ENCODE assay signal across 8 cellular contexts in genomic region chr1:2212542-2213491, GRCh38. TPM values are rescaled to one million over a fixed set of nuclear protein-coding genes. Genes with fewer than 3 reads are reported as not detected.
DNase-seq lines count a peak whose midpoint lies in the region; ATAC-seq and FAIRE-seq lines count a peak whose summit lies in the region.

No MANE protein-coding gene starts in this region.

- H4K91ac ChIP-seq in neuronal stem cell (ENCODE audit: low read depth, low read length, poor library complexity), result peak overlapping the region; percentile 47

- peak; percentile 69 for DNase-seq in stimulated activated CD4-positive, alpha-beta T cell treated with anti-CD3 and anti-CD28 coated beads, Interleukin-15, amount 100 ng/mL, for 24 hours
- DNase-seq in stimulated activated CD4-positive, alpha-beta T cell treated with anti-CD3 and anti-CD28 coated beads, Interleukin-12 subunit alpha, Interleukin-12 subunit beta, amount 100 ng/mL, for 4 hours, result no peak
- DNase-seq in RCC 7860 (ENCODE audit: low spot score), result peak; percentile 87
- peak; percentile 69 to 95 (median 85) for DNase-seq in head of caudate nucleus
- peak; percentile 94 for DNase-seq in neuronal stem cell (ENCODE audit: low spot score)
- no peak for DNase-seq in NCI-H82 treated with DMSO at 0.1 percent for 48 hours (lab: John Stamatoyannopoulos, UW; ENCODE audit: unreplicated experiment)

- peak overlapping the region; percentile 35 to 48 for H3K4me3 ChIP-seq in neuronal stem cell (ENCODE audit: low read length in 2 of 2)

- peak overlapping the region; percentile 19 for H2BK120ac ChIP-seq in neuronal stem cell (ENCODE audit: low read depth, low read length)

- no peaks in the 10 kb centered on the region for H3K27me3 ChIP-seq in neuronal stem cell (ENCODE audit: control insufficient read depth in 3 of 3, insufficient read depth in 3 of 3, low read depth in 1 of 3, low read length in 3 of 3)

- H2BK15ac ChIP-seq in neuronal stem cell (ENCODE audit: low read length), result peak overlapping the region; percentile 93

- H3K9ac ChIP-seq in neuronal stem cell (ENCODE audit: low read depth, low read length, poor library complexity), result peak overlapping the region; percentile 80

- no peaks in the 10 kb centered on the region for H3K36me3 ChIP-seq in neuronal stem cell (replicated peaks in 1 of 2; ENCODE audit: control insufficient read depth in 2 of 2, insufficient read depth in 2 of 2, low read length in 2 of 2)

- H3K4me2 ChIP-seq in neuronal stem cell (ENCODE audit: insufficient read depth, low read length, poor library complexity, severe bottlenecking), result peak overlapping the region; percentile 64

- H3K27ac ChIP-seq in angular gyrus (ENCODE audit: low read depth, low read length) (peak overlapping the region; percentile 95), neuronal stem cell (replicated peaks; ENCODE audit: low read length) (peak overlapping the region; percentile 90)

- peak overlapping the region; percentile 96 for H2BK5ac ChIP-seq in neuronal stem cell (ENCODE audit: low read length)

- H2AFZ ChIP-seq in neuronal stem cell (ENCODE audit: low read length), result peak overlapping the region; percentile 86

- H2BK12ac ChIP-seq in neuronal stem cell (ENCODE audit: low read length), result peak overlapping the region; percentile 80

- no peak overlapping the region for H4K8ac ChIP-seq in neuronal stem cell (ENCODE audit: low read depth, low read length)

- no CpG with 5 or more reads among the region's 49 CpGs for WGBS in neuronal stem cell (ENCODE audit: extremely low coverage in 2 of 2, insufficient read length in 2 of 2, insufficient replicate concordance in 1 of 2), 2 donors

- H3K4me1 ChIP-seq in neuronal stem cell (ENCODE audit: control insufficient read depth in 2 of 2, insufficient read depth in 1 of 2, low read depth in 1 of 2, low read length in 2 of 2), result peaks cover 21 to 46% of the 10 kb centered on the region in 2 donors

- no peak for ATAC-seq in HG02870 (IDR thresholded peaks at IDR 0.05; ENCODE audit: unreplicated experiment)

- H3K4ac ChIP-seq in neuronal stem cell (ENCODE audit: low read length), result peak overlapping the region; percentile 90

- H3K14ac ChIP-seq in neuronal stem cell (ENCODE audit: low read length), result no peak overlapping the region

- intact Hi-C loops in head of caudate nucleus (cut with DNase I), result no loop called here

- no peaks in the 10 kb centered on the region for H3K79me1 ChIP-seq in neuronal stem cell (ENCODE audit: low read depth, low read length)

- peak overlapping the region; percentile 57 for H3K23ac ChIP-seq in neuronal stem cell (ENCODE audit: low read depth, low read length, poor library complexity)

- peak overlapping the region; percentile 84 for H2AK5ac ChIP-seq in neuronal stem cell (ENCODE audit: low read depth, low read length)

- no peaks in the 10 kb centered on the region for H3K9me3 ChIP-seq in neuronal stem cell (replicated peaks in 1 of 2; ENCODE audit: control insufficient read depth in 2 of 2, insufficient read depth in 1 of 2, low read depth in 1 of 2, low read length in 2 of 2)

- no peak for FAIRE-seq in RCC 7860 (lab: Jason Lieb, UNC)

- H3K18ac ChIP-seq in neuronal stem cell (ENCODE audit: low read length), result peak overlapping the region; percentile 96

RNA-seq across cellular contexts. Expression of gene SKI, which starts 15.3 kb away (rescaled TPM):
- 37.5 TPM for polyA plus RNA-seq in neuronal stem cell (2013, experiment 1 of 2)
- polyA plus RNA-seq in neuronal stem cell (2013, experiment 2 of 2), result 41.3 TPM

RNA-seq across cellular contexts. Expression of gene FAAP20, which starts 18.2 kb away (rescaled TPM):
- 108 TPM for polyA plus RNA-seq in neuronal stem cell (2013, experiment 1 of 2)
- 108 TPM for polyA plus RNA-seq in neuronal stem cell (2013, experiment 2 of 2)

Comparison
In these comparisons a context has a peak if more than half of its experiments do, and no peak if none do; other contexts are left out.
1. DNase-seq: peak in stimulated activated CD4-positive, alpha-beta T cell treated with anti-CD3 and anti-CD28 coated beads, Interleukin-15, amount 100 ng/mL, for 24 hours (single experiment), RCC 7860 (single experiment), head of caudate nucleus (42 of 42) and neuronal stem cell (single experiment); none in stimulated activated CD4-positive, alpha-beta T cell treated with anti-CD3 and anti-CD28 coated beads, Interleukin-12 subunit alpha, Interleukin-12 subunit beta, amount 100 ng/mL, for 4 hours (single experiment) and NCI-H82 treated with DMSO at 0.1 percent for 48 hours (single experiment).